ENCODE assay signal across 8 cellular contexts in the genomic region with DNA sequence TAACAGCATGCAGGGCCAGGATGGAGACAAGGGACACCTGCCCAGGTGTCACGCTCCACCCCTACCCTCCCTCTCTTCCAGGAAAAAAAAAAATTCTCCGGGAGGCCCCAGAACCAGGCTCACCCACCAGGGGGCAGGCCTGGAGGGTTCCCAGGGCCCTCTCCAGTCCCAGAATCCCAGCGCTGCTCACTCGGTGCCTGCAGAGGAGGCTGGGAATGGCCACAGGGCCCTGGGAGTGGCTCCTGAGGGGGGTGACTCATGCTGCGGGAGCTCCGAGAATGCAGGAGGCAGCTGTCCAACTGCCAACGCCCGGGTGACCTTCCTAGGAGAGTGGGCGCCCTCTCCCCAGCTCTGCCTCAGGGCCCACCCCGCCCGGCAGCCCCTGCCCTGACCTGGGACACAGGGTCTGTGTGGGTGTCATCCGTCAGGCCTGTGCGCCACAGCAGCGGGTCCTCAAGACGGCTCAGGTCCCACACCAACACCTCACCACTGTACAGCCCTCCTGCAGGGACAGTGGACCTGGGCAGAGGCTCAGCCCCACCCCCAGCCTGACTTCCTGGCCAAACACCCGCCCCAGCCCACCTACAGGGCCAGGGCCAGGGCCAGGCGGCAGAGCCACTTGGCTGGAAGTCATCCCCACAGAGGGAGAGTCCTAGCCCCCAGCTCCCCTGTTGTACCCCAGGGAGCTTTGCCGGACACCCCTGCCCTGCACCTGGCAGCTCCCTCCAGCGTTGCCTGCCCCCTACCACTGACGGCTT.
DNase-seq lines count a peak whose midpoint lies in the region; ATAC-seq and TF ChIP-seq lines count a peak whose summit lies in the region.

No MANE protein-coding gene starts in this region.

- peak; percentile 82 for TF ChIP-seq CTCF in astrocyte of the cerebellum (IDR thresholded peaks at IDR 0.05; ENCODE audit: low read depth, low read length, missing control alignments)

- peak overlapping the region; percentile 24 for H3K27ac ChIP-seq in iPS-20b (ENCODE audit: low read length)

- peaks cover 68% of the 10 kb centered on the region for H3K36me3 ChIP-seq in iPS-20b (ENCODE audit: insufficient read depth, low read depth, low read length)

- H3K9me3 ChIP-seq in iPS-20b (ENCODE audit: insufficient read depth, low read depth, low read length): no peaks in the 10 kb centered on the region

- in situ Hi-C loops in astrocyte of the cerebellum (cut with HindIII; ENCODE audit: low sequenced_read_pairs): no loop called here

- DNase-seq in EL (peak; percentile 99), NCI-H1417 (lab: John Stamatoyannopoulos, UW) (peak; percentile 42 to 90 (median 85)), astrocyte of the cerebellum (ENCODE audit: low read depth) (peak; percentile 89), smooth muscle cell of the brain vasculature (ENCODE audit: low read depth, low spot score) (peak; percentile 71), GDM1 (lab: John Stamatoyannopoulos, UW) (no peak), GM19240 (ENCODE audit: insufficient read length, low spot score) (no peak)

- H3K9ac ChIP-seq in iPS-20b (ENCODE audit: low read depth, low read length): no peak overlapping the region

- H3K27me3 ChIP-seq in iPS-20b (ENCODE audit: insufficient read depth, low read length): no peaks in the 10 kb centered on the region

- peaks cover 7% of the 10 kb centered on the region; the same call in 1 of the 2 replicates for H3K4me1 ChIP-seq in iPS-20b (ENCODE audit: insufficient read depth, low read length)

- ATAC-seq in HG02763 (IDR thresholded peaks at IDR 0.05; ENCODE audit: unreplicated experiment): no peak

- H3K4me3 ChIP-seq in astrocyte of the cerebellum (ENCODE audit: low read depth, low read length) (no peak overlapping the region), iPS-20b (ENCODE audit: low read length) (no peak overlapping the region)

Comparison
In these comparisons a context has a peak if more than half of its experiments do, and no peak if none do; other contexts are left out.
1. DNase-seq: peak in EL (single experiment), NCI-H1417 (3 of 3), astrocyte of the cerebellum (single experiment) and smooth muscle cell of the brain vasculature (single experiment); none in GDM1 (single experiment) and GM19240 (single experiment).